Comparison of ENCODE assay signal across 2 cellular contexts in the genomic region with DNA sequence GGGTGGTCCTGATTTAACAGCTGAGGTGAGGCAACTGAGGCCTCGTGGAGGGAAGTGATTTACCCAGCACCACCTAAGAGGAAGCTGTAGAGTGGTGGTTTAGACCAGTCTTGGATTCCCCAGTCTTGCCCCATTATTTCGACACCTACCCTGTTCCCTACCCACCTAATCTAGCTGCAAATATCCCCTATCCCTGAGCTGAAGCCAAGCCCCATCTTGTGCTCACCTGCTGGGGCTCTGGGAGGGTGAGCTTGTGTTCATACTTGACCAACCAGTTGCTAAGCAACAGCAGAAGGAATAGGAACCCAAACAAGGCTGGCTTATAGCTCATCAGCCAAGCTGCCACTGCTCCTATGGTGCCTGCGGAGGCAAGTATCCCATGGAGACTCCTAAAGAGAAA.
TF ChIP-seq lines count a peak whose summit lies in the region.

No MANE protein-coding gene starts in this region.

TF ChIP-seq in GM12878, 131 proteins besides CTCF, POLR2A, EP300 and RAD21:
- TF ChIP-seq ETV6 (conservative IDR thresholded peaks at IDR 0.05 in 1 of 2, IDR thresholded peaks at IDR 0.05 in 1 of 2; ENCODE audit: borderline replicate concordance in 1 of 2, low read depth in 1 of 2) (no peak), BMI1 (IDR thresholded peaks at IDR 0.05; ENCODE audit: borderline replicate concordance) (peak; percentile 69; the same call in 1 of the 2 replicates)
- TF ChIP-seq, protein P1, sequence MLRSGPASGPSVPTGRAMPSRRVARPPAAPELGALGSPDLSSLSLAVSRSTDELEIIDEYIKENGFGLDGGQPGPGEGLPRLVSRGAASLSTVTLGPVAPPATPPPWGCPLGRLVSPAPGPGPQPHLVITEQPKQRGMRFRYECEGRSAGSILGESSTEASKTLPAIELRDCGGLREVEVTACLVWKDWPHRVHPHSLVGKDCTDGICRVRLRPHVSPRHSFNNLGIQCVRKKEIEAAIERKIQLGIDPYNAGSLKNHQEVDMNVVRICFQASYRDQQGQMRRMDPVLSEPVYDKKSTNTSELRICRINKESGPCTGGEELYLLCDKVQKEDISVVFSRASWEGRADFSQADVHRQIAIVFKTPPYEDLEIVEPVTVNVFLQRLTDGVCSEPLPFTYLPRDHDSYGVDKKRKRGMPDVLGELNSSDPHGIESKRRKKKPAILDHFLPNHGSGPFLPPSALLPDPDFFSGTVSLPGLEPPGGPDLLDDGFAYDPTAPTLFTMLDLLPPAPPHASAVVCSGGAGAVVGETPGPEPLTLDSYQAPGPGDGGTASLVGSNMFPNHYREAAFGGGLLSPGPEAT (IDR thresholded peaks at IDR 0.05; ENCODE audit: low read depth), result no peak

TF ChIP-seq in SK-N-SH, 30 proteins besides CTCF, POLR2A, EP300 and RAD21:
- TF ChIP-seq, protein P2, sequence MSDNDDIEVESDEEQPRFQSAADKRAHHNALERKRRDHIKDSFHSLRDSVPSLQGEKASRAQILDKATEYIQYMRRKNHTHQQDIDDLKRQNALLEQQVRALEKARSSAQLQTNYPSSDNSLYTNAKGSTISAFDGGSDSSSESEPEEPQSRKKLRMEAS (IDR thresholded peaks at IDR 0.05; ENCODE audit: low read depth), result no peak
- TF ChIP-seq, protein P3, sequence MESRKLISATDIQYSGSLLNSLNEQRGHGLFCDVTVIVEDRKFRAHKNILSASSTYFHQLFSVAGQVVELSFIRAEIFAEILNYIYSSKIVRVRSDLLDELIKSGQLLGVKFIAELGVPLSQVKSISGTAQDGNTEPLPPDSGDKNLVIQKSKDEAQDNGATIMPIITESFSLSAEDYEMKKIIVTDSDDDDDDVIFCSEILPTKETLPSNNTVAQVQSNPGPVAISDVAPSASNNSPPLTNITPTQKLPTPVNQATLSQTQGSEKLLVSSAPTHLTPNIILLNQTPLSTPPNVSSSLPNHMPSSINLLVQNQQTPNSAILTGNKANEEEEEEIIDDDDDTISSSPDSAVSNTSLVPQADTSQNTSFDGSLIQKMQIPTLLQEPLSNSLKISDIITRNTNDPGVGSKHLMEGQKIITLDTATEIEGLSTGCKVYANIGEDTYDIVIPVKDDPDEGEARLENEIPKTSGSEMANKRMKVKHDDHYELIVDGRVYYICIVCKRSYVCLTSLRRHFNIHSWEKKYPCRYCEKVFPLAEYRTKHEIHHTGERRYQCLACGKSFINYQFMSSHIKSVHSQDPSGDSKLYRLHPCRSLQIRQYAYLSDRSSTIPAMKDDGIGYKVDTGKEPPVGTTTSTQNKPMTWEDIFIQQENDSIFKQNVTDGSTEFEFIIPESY (IDR thresholded peaks at IDR 0.05; ENCODE audit: borderline replicate concordance, low read depth), result no peak
- no peak for TF ChIP-seq EZH2phosphoT487 (IDR thresholded peaks at IDR 0.05; ENCODE audit: borderline replicate concordance, low read depth)
- no peak for TF ChIP-seq SMC3 (IDR thresholded peaks at IDR 0.05; ENCODE audit: low read depth, low read length)
- TF ChIP-seq GABPA (IDR thresholded peaks at IDR 0.05; ENCODE audit: low read depth), result no peak
- no peak for TF ChIP-seq TAF1 (IDR thresholded peaks at IDR 0.05; ENCODE audit: borderline replicate concordance, low read depth, low read length)
- TF ChIP-seq POLR2AphosphoS5 (IDR thresholded peaks at IDR 0.05; ENCODE audit: low read depth, low read length), result no peak
- no peak for TF ChIP-seq CHD2 (IDR thresholded peaks at IDR 0.05; ENCODE audit: low read length, partially characterized antibody)
- TF ChIP-seq, protein P4, sequence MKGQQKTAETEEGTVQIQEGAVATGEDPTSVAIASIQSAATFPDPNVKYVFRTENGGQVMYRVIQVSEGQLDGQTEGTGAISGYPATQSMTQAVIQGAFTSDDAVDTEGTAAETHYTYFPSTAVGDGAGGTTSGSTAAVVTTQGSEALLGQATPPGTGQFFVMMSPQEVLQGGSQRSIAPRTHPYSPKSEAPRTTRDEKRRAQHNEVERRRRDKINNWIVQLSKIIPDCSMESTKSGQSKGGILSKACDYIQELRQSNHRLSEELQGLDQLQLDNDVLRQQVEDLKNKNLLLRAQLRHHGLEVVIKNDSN (IDR thresholded peaks at IDR 0.05; ENCODE audit: borderline replicate concordance, low read depth), result no peak
- TF ChIP-seq MXI1 (IDR thresholded peaks at IDR 0.05; ENCODE audit: low read depth, low read length), result no peak
- TF ChIP-seq, protein P5, sequence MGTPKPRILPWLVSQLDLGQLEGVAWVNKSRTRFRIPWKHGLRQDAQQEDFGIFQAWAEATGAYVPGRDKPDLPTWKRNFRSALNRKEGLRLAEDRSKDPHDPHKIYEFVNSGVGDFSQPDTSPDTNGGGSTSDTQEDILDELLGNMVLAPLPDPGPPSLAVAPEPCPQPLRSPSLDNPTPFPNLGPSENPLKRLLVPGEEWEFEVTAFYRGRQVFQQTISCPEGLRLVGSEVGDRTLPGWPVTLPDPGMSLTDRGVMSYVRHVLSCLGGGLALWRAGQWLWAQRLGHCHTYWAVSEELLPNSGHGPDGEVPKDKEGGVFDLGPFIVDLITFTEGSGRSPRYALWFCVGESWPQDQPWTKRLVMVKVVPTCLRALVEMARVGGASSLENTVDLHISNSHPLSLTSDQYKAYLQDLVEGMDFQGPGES (IDR thresholded peaks at IDR 0.05; ENCODE audit: low read depth, low read length), result no peak
- TF ChIP-seq, protein P6, sequence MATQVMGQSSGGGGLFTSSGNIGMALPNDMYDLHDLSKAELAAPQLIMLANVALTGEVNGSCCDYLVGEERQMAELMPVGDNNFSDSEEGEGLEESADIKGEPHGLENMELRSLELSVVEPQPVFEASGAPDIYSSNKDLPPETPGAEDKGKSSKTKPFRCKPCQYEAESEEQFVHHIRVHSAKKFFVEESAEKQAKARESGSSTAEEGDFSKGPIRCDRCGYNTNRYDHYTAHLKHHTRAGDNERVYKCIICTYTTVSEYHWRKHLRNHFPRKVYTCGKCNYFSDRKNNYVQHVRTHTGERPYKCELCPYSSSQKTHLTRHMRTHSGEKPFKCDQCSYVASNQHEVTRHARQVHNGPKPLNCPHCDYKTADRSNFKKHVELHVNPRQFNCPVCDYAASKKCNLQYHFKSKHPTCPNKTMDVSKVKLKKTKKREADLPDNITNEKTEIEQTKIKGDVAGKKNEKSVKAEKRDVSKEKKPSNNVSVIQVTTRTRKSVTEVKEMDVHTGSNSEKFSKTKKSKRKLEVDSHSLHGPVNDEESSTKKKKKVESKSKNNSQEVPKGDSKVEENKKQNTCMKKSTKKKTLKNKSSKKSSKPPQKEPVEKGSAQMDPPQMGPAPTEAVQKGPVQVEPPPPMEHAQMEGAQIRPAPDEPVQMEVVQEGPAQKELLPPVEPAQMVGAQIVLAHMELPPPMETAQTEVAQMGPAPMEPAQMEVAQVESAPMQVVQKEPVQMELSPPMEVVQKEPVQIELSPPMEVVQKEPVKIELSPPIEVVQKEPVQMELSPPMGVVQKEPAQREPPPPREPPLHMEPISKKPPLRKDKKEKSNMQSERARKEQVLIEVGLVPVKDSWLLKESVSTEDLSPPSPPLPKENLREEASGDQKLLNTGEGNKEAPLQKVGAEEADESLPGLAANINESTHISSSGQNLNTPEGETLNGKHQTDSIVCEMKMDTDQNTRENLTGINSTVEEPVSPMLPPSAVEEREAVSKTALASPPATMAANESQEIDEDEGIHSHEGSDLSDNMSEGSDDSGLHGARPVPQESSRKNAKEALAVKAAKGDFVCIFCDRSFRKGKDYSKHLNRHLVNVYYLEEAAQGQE (IDR thresholded peaks at IDR 0.05; ENCODE audit: low read depth, low read length), result no peak
